ENCODE assay signal across 18 cellular contexts in genomic region chr6:130896249-130896648, GRCh38.
"Had no signal": no experiment of that assay in that cellular context is flagged by ENCODE, and none has a peak within 500 bp of the region (broad histone marks: within the 10 kb centered on the region; RNA-seq: fewer than 3 reads in every experiment).

No MANE protein-coding gene starts in this region.

- H3K36me3 Mint-ChIP-seq: stimulated activated effector memory CD8-positive, alpha-beta T cell treated with anti-CD3 and anti-CD28 coated beads, Interleukin-12 subunit alpha, Interleukin-12 subunit beta, amount 100 ng/mL, for 72 hours had no signal

- H3K9me3 ChIP-seq: colonic mucosa, gastroesophageal sphincter, heart left ventricle, mucosa of descending colon, ovary, upper lobe of right lung had no signal

- H3K4me1 Mint-ChIP-seq: activated CD4-positive, alpha-beta T cell treated with anti-CD3 and anti-CD28 coated beads for 36 hours; naive thymus-derived CD4-positive, alpha-beta T cell had no signal

- H3K27me3 ChIP-seq: colonic mucosa, gastroesophageal sphincter, heart left ventricle, ovary, upper lobe of right lung had no signal

- H3K27me3 Mint-ChIP-seq: activated CD4-positive, alpha-beta T cell treated with anti-CD3 and anti-CD28 coated beads for 36 hours; activated naive CD8-positive, alpha-beta T cell; brain; naive thymus-derived CD4-positive, alpha-beta T cell had no signal

- H3K4me3 Mint-ChIP-seq: activated CD4-positive, alpha-beta T cell treated with anti-CD3 and anti-CD28 coated beads for 36 hours; activated naive CD8-positive, alpha-beta T cell; activated T-helper 1 cell treated with anti-CD3 and anti-CD28 coated beads, Interleukin-12 subunit alpha, Interleukin-12 subunit beta, Interleukin-2, Interleukin-4 antibody, amounts not matched to agents 30 ng/mL and 10 ng/mL and 1 ng/mL, durations not matched to agents 14 hours and 24 hours and 36 hours; brain; naive thymus-derived CD4-positive, alpha-beta T cell; stimulated activated effector memory CD8-positive, alpha-beta T cell treated with anti-CD3 and anti-CD28 coated beads, Interleukin-12 subunit alpha, Interleukin-12 subunit beta, amount 100 ng/mL, for 72 hours had no signal

- H3K4me3 ChIP-seq: colonic mucosa, gastroesophageal sphincter, heart left ventricle, mucosa of descending colon, ovary, upper lobe of right lung had no signal

- H3K36me3 ChIP-seq: colonic mucosa, ovary had no signal

- H3K4me1 ChIP-seq: colonic mucosa, gastroesophageal sphincter, upper lobe of right lung had no signal

- H3K27ac ChIP-seq: colonic mucosa, gastroesophageal sphincter, heart left ventricle, ovary, upper lobe of right lung had no signal

- H3K27ac Mint-ChIP-seq: activated CD4-positive, alpha-beta T cell treated with anti-CD3 and anti-CD28 coated beads for 36 hours; activated naive CD8-positive, alpha-beta T cell; activated T-helper 1 cell treated with anti-CD3 and anti-CD28 coated beads, Interleukin-12 subunit alpha, Interleukin-12 subunit beta, Interleukin-2, Interleukin-4 antibody, amounts not matched to agents 30 ng/mL and 10 ng/mL and 1 ng/mL, durations not matched to agents 14 hours and 24 hours and 36 hours; naive thymus-derived CD4-positive, alpha-beta T cell; stimulated activated effector memory CD8-positive, alpha-beta T cell treated with anti-CD3 and anti-CD28 coated beads, Interleukin-12 subunit alpha, Interleukin-12 subunit beta, amount 100 ng/mL, for 72 hours had no signal

- DNase-seq: activated CD4-positive, alpha-beta T cell treated with anti-CD3 and anti-CD28 coated beads for 36 hours; activated CD4-positive, alpha-beta T cell treated with anti-CD3 and anti-CD28 coated beads, Interleukin-2, amount 50 U/mL, for 48 hours; activated gamma-delta T cell treated with Interleukin-2 at 50 U/mL for 16 hours; activated T-cell treated with anti-CD3 and anti-CD28 coated beads for 4 hours; colonic mucosa; heart left ventricle; kidney glomerular epithelial cell; mesenchymal stem cell; mucosa of descending colon; naive thymus-derived CD4-positive, alpha-beta T cell; ovary; stimulated activated CD4-positive, alpha-beta T cell treated with anti-CD3 and anti-CD28 coated beads, Interleukin-4, amount 100 ng/mL, for 24 hours; upper lobe of right lung had no signal

- H3K9me3 Mint-ChIP-seq: activated T-helper 1 cell treated with anti-CD3 and anti-CD28 coated beads, Interleukin-12 subunit alpha, Interleukin-12 subunit beta, Interleukin-2, Interleukin-4 antibody, amounts not matched to agents 30 ng/mL and 10 ng/mL and 1 ng/mL, durations not matched to agents 14 hours and 24 hours and 36 hours; brain; naive thymus-derived CD4-positive, alpha-beta T cell; stimulated activated effector memory CD8-positive, alpha-beta T cell treated with anti-CD3 and anti-CD28 coated beads, Interleukin-12 subunit alpha, Interleukin-12 subunit beta, amount 100 ng/mL, for 72 hours had no signal
